ENCODE assay signal across 1 cellular context in the genomic region with DNA sequence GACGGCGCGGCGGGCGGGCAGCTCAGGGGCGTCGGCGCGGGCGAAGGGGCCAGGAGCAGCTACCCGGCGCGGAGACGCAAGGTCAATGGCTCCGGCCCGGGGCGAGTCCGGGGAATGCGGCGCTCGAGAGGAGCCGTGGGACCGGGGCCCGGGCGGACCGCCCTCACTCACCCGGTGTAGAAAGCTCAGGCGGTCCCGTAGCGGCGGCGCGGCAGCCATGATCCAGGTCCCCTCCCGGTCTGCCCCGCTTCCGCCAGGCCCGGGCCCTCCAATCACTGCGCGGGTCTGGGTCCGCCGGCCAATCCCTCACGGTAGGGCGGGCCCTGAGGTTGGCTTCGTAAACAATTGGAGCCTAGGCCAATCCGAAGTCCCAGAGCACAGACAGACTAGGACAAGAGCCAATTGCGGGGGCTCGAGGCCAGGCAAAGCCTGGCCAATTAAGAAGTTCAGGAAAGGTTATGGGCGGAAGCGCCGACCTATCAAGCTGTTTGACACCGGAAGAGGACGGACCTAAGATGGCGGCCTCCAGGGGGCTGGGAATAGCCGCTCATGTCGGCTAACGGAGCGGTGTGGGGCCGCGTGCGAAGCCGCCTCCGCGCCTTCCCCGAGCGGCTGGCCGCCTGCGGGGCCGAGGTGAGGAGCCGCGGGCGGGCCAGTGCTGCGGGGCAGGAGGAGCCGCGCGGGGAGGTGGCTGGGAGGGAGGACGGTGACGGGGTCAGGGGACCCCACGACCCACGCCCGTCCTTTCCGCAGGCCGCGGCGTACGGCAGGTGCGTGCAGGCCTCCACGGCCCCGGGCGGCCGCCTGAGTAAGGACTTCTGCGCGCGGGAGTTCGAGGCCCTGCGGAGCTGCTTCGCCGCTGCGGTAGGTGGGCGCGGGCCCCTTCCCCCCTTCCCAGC.
TF ChIP-seq lines count a peak whose summit lies in the region.

A gene with protein sequence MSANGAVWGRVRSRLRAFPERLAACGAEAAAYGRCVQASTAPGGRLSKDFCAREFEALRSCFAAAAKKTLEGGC (plus strand): TSS at position 504 of the 899 bp plus-strand sequence. CDS start 46 bp downstream, at position 550.
Gene TEPSIN, minus strand, starts transcription at position 241 of the 899 bp plus-strand sequence. Its CDS starts 22 bp downstream, at position 219.

TF ChIP-seq in liver, 16 proteins besides CTCF, POLR2A, EP300 and RAD21 (continued from another document):
- TF ChIP-seq REST (IDR thresholded peaks at IDR 0.05) (no peak), EGR1 (IDR thresholded peaks at IDR 0.05; ENCODE audit: low read depth in 2 of 2) (peak; percentile 58 to 88), SP1 (IDR thresholded peaks at IDR 0.05) (peak; percentile 99), FOXA2 (IDR thresholded peaks at IDR 0.05) (no peak), MAX (IDR thresholded peaks at IDR 0.05) (no peak), HNF4G (IDR thresholded peaks at IDR 0.05) (no peak), FOXA1 (IDR thresholded peaks at IDR 0.05) (no peak)
